In the genomic region with DNA sequence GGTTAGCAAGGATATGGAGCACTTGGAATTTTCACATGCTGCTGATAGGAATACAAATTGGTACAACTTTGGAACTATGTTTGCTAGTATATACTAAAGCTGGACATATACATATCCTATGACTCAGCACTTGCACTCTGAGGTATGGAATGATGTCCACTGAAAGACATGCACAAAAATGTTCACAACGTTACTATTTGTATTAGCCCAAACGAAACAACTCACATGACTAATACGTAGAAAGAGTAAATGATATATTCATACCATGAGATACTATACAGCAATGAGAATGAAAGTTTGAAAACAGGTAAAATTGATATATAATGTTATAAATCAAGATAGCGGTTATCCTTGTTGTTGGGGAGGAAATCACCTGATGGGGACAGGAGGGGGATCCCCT, we compare ENCODE assay signal across 13 cellular contexts. TPM values are rescaled to one million over a fixed set of nuclear protein-coding genes. Genes with fewer than 3 reads are reported as not detected.
DNase-seq lines count a peak whose midpoint lies in the region; ATAC-seq, FAIRE-seq and TF ChIP-seq lines count a peak whose summit lies in the region.
"Had no signal": no experiment of that assay in that cellular context is flagged by ENCODE, and none has a peak within 500 bp of the region (broad histone marks: within the 10 kb centered on the region; RNA-seq: fewer than 3 reads in every experiment).

No MANE protein-coding gene starts in this region.

- no peak for TF ChIP-seq EP300 in sigmoid colon (IDR thresholded peaks at IDR 0.05)

- no peak for TF ChIP-seq POLR2A in GM12891 (IDR thresholded peaks at IDR 0.05; ENCODE audit: low read depth, low read length)
- no peak for TF ChIP-seq POLR2A in sigmoid colon (IDR thresholded peaks at IDR 0.05)

- no peaks in the 10 kb centered on the region for H3K9me3 ChIP-seq in sigmoid colon
- H3K9me3 ChIP-seq: lower lobe of right lung had no signal

- H3K27me3 ChIP-seq in sigmoid colon = no peaks in the 10 kb centered on the region

- intact Hi-C loops in sigmoid colon (cut with DNase I) = no loop called here

- ATAC-seq in GM19395 (IDR thresholded peaks at IDR 0.05; ENCODE audit: unreplicated experiment) (peak; percentile 47), HG03159 (IDR thresholded peaks at IDR 0.05; ENCODE audit: unreplicated experiment) (peak; percentile 52)
- ATAC-seq: lower lobe of right lung had no signal

- TF ChIP-seq CTCF in choroid plexus epithelial cell (conservative IDR thresholded peaks at IDR 0.05; ENCODE audit: low read depth, low read length) (no peak), sigmoid colon (IDR thresholded peaks at IDR 0.05) (no peak)

- H3K27ac ChIP-seq in sigmoid colon = no peak overlapping the region
- H3K27ac ChIP-seq: lower lobe of right lung had no signal

- DNase-seq in GM12891 (ENCODE audit: insufficient read length, low spot score) (no peak), choroid plexus epithelial cell (ENCODE audit: low read depth) (peak; percentile 49), NCI-H2227 (lab: John Stamatoyannopoulos, UW; ENCODE audit: unreplicated experiment) (no peak), sigmoid colon (no peak), midbrain (lab: John Stamatoyannopoulos, UW) (no peak), NCI-H1092 treated with DMSO at 0.1 percent for 48 hours (lab: John Stamatoyannopoulos, UW) (no peak)
- DNase-seq: CD4-positive, alpha-beta T cell; endodermal cell; lower lobe of right lung; RPMI8226; stimulated activated CD4-positive, alpha-beta T cell treated with anti-CD3 and anti-CD28 coated beads, Interleukin-15, amount 100 ng/mL, for 24 hours had no signal

- peak; percentile 47 for FAIRE-seq in GM12891 (lab: Jason Lieb, UNC)

- H3K4me1 ChIP-seq in sigmoid colon = peaks cover 0 to 8% (median 7%) of the 10 kb centered on the region in 4 donors
- H3K4me1 ChIP-seq: lower lobe of right lung had no signal

- no peaks in the 10 kb centered on the region for H3K36me3 ChIP-seq in sigmoid colon
- H3K36me3 ChIP-seq: lower lobe of right lung had no signal

- no peak overlapping the region for H3K4me3 ChIP-seq in choroid plexus epithelial cell (ENCODE audit: low read depth, low read length)
- no peak overlapping the region for H3K4me3 ChIP-seq in sigmoid colon
- H3K4me3 ChIP-seq: lower lobe of right lung had no signal

- 72 to 85% methylated on average over 4 of the region's 4 CpGs for WGBS in sigmoid colon, 2 donors

TF ChIP-seq in GM12891, 5 proteins besides CTCF, POLR2A, EP300 and RAD21:
- no peak for TF ChIP-seq SPI1 (IDR thresholded peaks at IDR 0.05; ENCODE audit: low read depth, low read length)
- no peak for TF ChIP-seq POLR2AphosphoS5 (IDR thresholded peaks at IDR 0.05; ENCODE audit: low read depth, low read length)
- TF ChIP-seq TAF1 (IDR thresholded peaks at IDR 0.05; ENCODE audit: low read depth, low read length) = no peak
- no peak for TF ChIP-seq PAX5 (IDR thresholded peaks at IDR 0.05; ENCODE audit: insufficient read depth, low read length, severe bottlenecking)
- no peak for TF ChIP-seq POU2F2 (IDR thresholded peaks at IDR 0.05; ENCODE audit: low read depth, low read length)

RNA-seq across cellular contexts. Expression of a gene that starts 45.5 kb away (rescaled TPM):
- polyA plus RNA-seq in GM12891 (2012; ENCODE audit: low read depth, missing spikeins) = 54.8 TPM
- total RNA-seq in sigmoid colon = 10 to 100 TPM; 24.1 to 33.2 (median 28.6) TPM
- polyA plus RNA-seq in sigmoid colon = 100 to 1,000 TPM in 1 of 3 donors, 10 to 100 TPM in 2; 67.1 to 109 (median 74.5) TPM

RNA-seq across cellular contexts. Expression of a gene that starts 47.6 kb away (rescaled TPM):
- 8.2 TPM for polyA plus RNA-seq in GM12891 (2012; ENCODE audit: low read depth, missing spikeins)
- 10 to 100 TPM in 1 of 4 donors, 1 to 10 TPM in 3; 6.4 to 10.7 (median 9.0) TPM for total RNA-seq in sigmoid colon
- polyA plus RNA-seq in sigmoid colon = 10 to 100 TPM in 1 of 3 donors, 1 to 10 TPM in 2; 5.7 to 11.8 (median 8.4) TPM

RNA-seq across cellular contexts. Expression of a gene that starts 53.3 kb away (rescaled TPM):
- 507 TPM for polyA plus RNA-seq in GM12891 (2012; ENCODE audit: low read depth, missing spikeins)
- total RNA-seq in sigmoid colon = 100 to 1,000 TPM; 135 to 261 (median 251) TPM
- polyA plus RNA-seq in sigmoid colon = 100 to 1,000 TPM; 561 to 852 (median 744) TPM
